In the genomic region with DNA sequence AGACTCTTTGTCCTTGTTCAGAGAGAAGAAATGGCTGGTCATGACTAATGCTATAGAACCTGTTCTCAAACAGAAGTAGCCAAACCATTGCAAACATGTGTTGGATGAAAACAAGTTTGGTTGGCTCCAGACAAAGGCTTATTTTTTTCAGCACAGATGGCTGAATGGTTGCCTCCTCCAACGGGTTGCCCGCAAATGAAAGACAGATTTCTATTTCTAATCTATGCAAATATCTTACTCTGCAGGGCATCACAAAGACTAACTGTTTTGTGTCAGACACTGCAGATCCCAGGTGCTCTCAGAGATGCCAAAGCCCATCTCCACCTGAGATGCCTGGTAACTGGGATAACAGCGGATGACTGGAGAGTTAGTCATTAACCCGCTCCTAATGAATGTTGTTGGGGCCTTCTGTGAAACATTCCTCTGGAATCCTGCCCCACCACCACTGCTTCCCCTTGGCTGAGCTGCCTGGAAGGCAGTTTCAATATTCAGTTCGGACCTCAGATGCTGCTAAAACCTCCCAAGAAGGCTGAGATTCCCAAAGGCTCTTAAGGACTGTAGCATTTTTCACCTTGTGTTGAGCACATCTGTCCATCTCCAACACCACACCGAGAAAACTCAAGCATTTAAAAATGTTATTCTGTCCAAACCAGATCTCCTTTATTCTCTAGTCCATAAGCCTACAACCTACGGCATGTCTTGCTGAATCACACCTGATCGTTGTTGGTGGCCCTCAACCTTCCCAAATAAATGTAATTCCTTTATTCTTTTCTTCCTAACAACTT, we compare ENCODE assay signal across 1 cellular context.
TF ChIP-seq lines count a peak whose summit lies in the region.

No MANE protein-coding gene starts in this region.

TF ChIP-seq in H1, 55 proteins besides CTCF, POLR2A, EP300 and RAD21 (continued from another document):
- TF ChIP-seq SIRT6 (IDR thresholded peaks at IDR 0.05; ENCODE audit: low read length) = no peak
- no peak for TF ChIP-seq POU5F1 (IDR thresholded peaks at IDR 0.05; ENCODE audit: low read depth, low read length)
- TF ChIP-seq HDAC2 (IDR thresholded peaks at IDR 0.05; ENCODE audit: borderline replicate concordance in 1 of 2, low read depth in 2 of 2, low read length in 2 of 2) = peak; percentile 81; a peak in 2 of 4 replicates
- TF ChIP-seq TAF7 (optimal IDR thresholded peaks at IDR 0.05; ENCODE audit: borderline replicate concordance, low read depth, low read length) = no peak
- TF ChIP-seq, protein P1, sequence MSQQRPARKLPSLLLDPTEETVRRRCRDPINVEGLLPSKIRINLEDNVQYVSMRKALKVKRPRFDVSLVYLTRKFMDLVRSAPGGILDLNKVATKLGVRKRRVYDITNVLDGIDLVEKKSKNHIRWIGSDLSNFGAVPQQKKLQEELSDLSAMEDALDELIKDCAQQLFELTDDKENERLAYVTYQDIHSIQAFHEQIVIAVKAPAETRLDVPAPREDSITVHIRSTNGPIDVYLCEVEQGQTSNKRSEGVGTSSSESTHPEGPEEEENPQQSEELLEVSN (IDR thresholded peaks at IDR 0.05) = no peak
- no peak for TF ChIP-seq NRF1 (IDR thresholded peaks at IDR 0.05; ENCODE audit: low read depth, low read length)
- TF ChIP-seq SIN3A (conservative IDR thresholded peaks at IDR 0.05 in 1 of 2, IDR thresholded peaks at IDR 0.05 in 1 of 2; ENCODE audit: low read depth in 1 of 2, low read length in 2 of 2) = peak; percentile 59 to 66; a peak in 1 of 4 replicates
- TF ChIP-seq GTF2F1 (IDR thresholded peaks at IDR 0.05; ENCODE audit: borderline replicate concordance, low read depth, low read length) = no peak; the same call in 1 of the 2 replicates
- TF ChIP-seq CBX8 (IDR thresholded peaks at IDR 0.05; ENCODE audit: borderline replicate concordance, low read depth, low read length) = no peak
- no peak for TF ChIP-seq SUZ12 (IDR thresholded peaks at IDR 0.05; ENCODE audit: low read length)
- TF ChIP-seq JUND (IDR thresholded peaks at IDR 0.05; ENCODE audit: low read length) = peak; percentile 94
- TF ChIP-seq KDM5A (IDR thresholded peaks at IDR 0.05; ENCODE audit: low read length) = no peak
- no peak for TF ChIP-seq RNF2 (IDR thresholded peaks at IDR 0.05; ENCODE audit: borderline replicate concordance, low read depth, low read length, missing control alignments, poor library complexity, severe bottlenecking)
- peak; percentile 94 for TF ChIP-seq TCF12 (IDR thresholded peaks at IDR 0.05; ENCODE audit: low read depth, low read length)
- no peak for TF ChIP-seq USF2 (IDR thresholded peaks at IDR 0.05; ENCODE audit: low read length)
- TF ChIP-seq, protein P2, sequence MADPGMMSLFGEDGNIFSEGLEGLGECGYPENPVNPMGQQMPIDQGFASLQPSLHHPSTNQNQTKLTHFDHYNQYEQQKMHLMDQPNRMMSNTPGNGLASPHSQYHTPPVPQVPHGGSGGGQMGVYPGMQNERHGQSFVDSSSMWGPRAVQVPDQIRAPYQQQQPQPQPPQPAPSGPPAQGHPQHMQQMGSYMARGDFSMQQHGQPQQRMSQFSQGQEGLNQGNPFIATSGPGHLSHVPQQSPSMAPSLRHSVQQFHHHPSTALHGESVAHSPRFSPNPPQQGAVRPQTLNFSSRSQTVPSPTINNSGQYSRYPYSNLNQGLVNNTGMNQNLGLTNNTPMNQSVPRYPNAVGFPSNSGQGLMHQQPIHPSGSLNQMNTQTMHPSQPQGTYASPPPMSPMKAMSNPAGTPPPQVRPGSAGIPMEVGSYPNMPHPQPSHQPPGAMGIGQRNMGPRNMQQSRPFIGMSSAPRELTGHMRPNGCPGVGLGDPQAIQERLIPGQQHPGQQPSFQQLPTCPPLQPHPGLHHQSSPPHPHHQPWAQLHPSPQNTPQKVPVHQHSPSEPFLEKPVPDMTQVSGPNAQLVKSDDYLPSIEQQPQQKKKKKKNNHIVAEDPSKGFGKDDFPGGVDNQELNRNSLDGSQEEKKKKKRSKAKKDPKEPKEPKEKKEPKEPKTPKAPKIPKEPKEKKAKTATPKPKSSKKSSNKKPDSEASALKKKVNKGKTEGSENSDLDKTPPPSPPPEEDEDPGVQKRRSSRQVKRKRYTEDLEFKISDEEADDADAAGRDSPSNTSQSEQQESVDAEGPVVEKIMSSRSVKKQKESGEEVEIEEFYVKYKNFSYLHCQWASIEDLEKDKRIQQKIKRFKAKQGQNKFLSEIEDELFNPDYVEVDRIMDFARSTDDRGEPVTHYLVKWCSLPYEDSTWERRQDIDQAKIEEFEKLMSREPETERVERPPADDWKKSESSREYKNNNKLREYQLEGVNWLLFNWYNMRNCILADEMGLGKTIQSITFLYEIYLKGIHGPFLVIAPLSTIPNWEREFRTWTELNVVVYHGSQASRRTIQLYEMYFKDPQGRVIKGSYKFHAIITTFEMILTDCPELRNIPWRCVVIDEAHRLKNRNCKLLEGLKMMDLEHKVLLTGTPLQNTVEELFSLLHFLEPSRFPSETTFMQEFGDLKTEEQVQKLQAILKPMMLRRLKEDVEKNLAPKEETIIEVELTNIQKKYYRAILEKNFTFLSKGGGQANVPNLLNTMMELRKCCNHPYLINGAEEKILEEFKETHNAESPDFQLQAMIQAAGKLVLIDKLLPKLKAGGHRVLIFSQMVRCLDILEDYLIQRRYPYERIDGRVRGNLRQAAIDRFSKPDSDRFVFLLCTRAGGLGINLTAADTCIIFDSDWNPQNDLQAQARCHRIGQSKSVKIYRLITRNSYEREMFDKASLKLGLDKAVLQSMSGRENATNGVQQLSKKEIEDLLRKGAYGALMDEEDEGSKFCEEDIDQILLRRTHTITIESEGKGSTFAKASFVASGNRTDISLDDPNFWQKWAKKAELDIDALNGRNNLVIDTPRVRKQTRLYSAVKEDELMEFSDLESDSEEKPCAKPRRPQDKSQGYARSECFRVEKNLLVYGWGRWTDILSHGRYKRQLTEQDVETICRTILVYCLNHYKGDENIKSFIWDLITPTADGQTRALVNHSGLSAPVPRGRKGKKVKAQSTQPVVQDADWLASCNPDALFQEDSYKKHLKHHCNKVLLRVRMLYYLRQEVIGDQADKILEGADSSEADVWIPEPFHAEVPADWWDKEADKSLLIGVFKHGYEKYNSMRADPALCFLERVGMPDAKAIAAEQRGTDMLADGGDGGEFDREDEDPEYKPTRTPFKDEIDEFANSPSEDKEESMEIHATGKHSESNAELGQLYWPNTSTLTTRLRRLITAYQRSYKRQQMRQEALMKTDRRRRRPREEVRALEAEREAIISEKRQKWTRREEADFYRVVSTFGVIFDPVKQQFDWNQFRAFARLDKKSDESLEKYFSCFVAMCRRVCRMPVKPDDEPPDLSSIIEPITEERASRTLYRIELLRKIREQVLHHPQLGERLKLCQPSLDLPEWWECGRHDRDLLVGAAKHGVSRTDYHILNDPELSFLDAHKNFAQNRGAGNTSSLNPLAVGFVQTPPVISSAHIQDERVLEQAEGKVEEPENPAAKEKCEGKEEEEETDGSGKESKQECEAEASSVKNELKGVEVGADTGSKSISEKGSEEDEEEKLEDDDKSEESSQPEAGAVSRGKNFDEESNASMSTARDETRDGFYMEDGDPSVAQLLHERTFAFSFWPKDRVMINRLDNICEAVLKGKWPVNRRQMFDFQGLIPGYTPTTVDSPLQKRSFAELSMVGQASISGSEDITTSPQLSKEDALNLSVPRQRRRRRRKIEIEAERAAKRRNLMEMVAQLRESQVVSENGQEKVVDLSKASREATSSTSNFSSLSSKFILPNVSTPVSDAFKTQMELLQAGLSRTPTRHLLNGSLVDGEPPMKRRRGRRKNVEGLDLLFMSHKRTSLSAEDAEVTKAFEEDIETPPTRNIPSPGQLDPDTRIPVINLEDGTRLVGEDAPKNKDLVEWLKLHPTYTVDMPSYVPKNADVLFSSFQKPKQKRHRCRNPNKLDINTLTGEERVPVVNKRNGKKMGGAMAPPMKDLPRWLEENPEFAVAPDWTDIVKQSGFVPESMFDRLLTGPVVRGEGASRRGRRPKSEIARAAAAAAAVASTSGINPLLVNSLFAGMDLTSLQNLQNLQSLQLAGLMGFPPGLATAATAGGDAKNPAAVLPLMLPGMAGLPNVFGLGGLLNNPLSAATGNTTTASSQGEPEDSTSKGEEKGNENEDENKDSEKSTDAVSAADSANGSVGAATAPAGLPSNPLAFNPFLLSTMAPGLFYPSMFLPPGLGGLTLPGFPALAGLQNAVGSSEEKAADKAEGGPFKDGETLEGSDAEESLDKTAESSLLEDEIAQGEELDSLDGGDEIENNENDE (IDR thresholded peaks at IDR 0.05; ENCODE audit: insufficient replicate concordance, low read length) = no peak
- peak; percentile 79 for TF ChIP-seq SP1 (IDR thresholded peaks at IDR 0.05; ENCODE audit: low read depth, low read length)
- no peak for TF ChIP-seq BRCA1 (IDR thresholded peaks at IDR 0.05; ENCODE audit: low read depth, low read length)
- TF ChIP-seq CBX5 (IDR thresholded peaks at IDR 0.05; ENCODE audit: low read depth, low read length) = no peak
- TF ChIP-seq SP2 (IDR thresholded peaks at IDR 0.05; ENCODE audit: low read length) = no peak
- TF ChIP-seq SAP30 (IDR thresholded peaks at IDR 0.05; ENCODE audit: insufficient read depth, insufficient replicate concordance, low read length) = no peak
- no peak for TF ChIP-seq RFX5 (IDR thresholded peaks at IDR 0.05; ENCODE audit: borderline replicate concordance, low read depth, low read length)
- peak in 1 of 2 experiments; percentile 63 for TF ChIP-seq BCL11A (IDR thresholded peaks at IDR 0.05; ENCODE audit: low read depth in 2 of 2, low read length in 2 of 2)
- peak; percentile 54; the same call in 1 of the 2 replicates for TF ChIP-seq YY1 (IDR thresholded peaks at IDR 0.05; ENCODE audit: low read depth, low read length)
- no peak; the same call in 1 of the 2 replicates for TF ChIP-seq MAX (IDR thresholded peaks at IDR 0.05)
- no peak for TF ChIP-seq CEBPB (IDR thresholded peaks at IDR 0.05; ENCODE audit: low read depth, low read length)
- TF ChIP-seq PHF8 (conservative IDR thresholded peaks at IDR 0.05; ENCODE audit: low read depth, low read length) = no peak
- TF ChIP-seq TBP (IDR thresholded peaks at IDR 0.05; ENCODE audit: low read depth, low read length) = peak; percentile 74
- TF ChIP-seq GABPA (IDR thresholded peaks at IDR 0.05; ENCODE audit: borderline replicate concordance, insufficient read depth, low read length) = no peak
- peak; percentile 85 for TF ChIP-seq TEAD4 (IDR thresholded peaks at IDR 0.05; ENCODE audit: low read depth, low read length)
- no peak for TF ChIP-seq EGR1 (IDR thresholded peaks at IDR 0.05; ENCODE audit: borderline replicate concordance, low read depth, low read length)
- peak; percentile 78 for TF ChIP-seq POLR2AphosphoS5 (IDR thresholded peaks at IDR 0.05; ENCODE audit: low read depth, low read length)
- TF ChIP-seq MAFK (IDR thresholded peaks at IDR 0.05; ENCODE audit: low read depth, low read length) = no peak
- no peak for TF ChIP-seq HDAC6 (IDR thresholded peaks at IDR 0.05; ENCODE audit: low read depth, low read length)
- peak; percentile 77 for TF ChIP-seq TAF1 (IDR thresholded peaks at IDR 0.05; ENCODE audit: low read depth, low read length)
- TF ChIP-seq EZH2 (IDR thresholded peaks at IDR 0.05; ENCODE audit: low read depth, low read length, severe bottlenecking) = no peak
- TF ChIP-seq ATF3 (IDR thresholded peaks at IDR 0.05; ENCODE audit: insufficient read depth, low read depth, low read length) = no peak
- no peak for TF ChIP-seq CREB1 (IDR thresholded peaks at IDR 0.05)
- no peak for TF ChIP-seq KDM4A (IDR thresholded peaks at IDR 0.05; ENCODE audit: low read depth, low read length, severe bottlenecking)
- no peak for TF ChIP-seq RBBP5 (IDR thresholded peaks at IDR 0.05; ENCODE audit: borderline replicate concordance, low read depth, low read length)
- peak; percentile 40 for TF ChIP-seq CTBP2 (IDR thresholded peaks at IDR 0.05; ENCODE audit: borderline replicate concordance, insufficient read depth, insufficient read length, low read length)
- 0 out of 2 replicates have a peak, but pooled peaks have one; percentile 9 for TF ChIP-seq CHD2 (IDR thresholded peaks at IDR 0.05; ENCODE audit: low read length)
- no peak for TF ChIP-seq SIX5 (IDR thresholded peaks at IDR 0.05; ENCODE audit: low read depth, low read length)
- no peak for TF ChIP-seq SP4 (IDR thresholded peaks at IDR 0.05; ENCODE audit: low read length)
- TF ChIP-seq NANOG (IDR thresholded peaks at IDR 0.05; ENCODE audit: insufficient read depth, low read depth, low read length, poor library complexity, severe bottlenecking) = no peak
- TF ChIP-seq CHD1 (IDR thresholded peaks at IDR 0.05; ENCODE audit: low read depth, low read length) = no peak
- TF ChIP-seq JUN (IDR thresholded peaks at IDR 0.05; ENCODE audit: low read depth, low read length) = peak; percentile 76
- no peak for TF ChIP-seq SRF (IDR thresholded peaks at IDR 0.05; ENCODE audit: low read depth, low read length)
- TF ChIP-seq KDM1A (IDR thresholded peaks at IDR 0.05; ENCODE audit: borderline replicate concordance, low read length) = no peak
- peak; percentile 46 for TF ChIP-seq ASH2L (IDR thresholded peaks at IDR 0.05; ENCODE audit: low read length)
- TF ChIP-seq FOSL1 (IDR thresholded peaks at IDR 0.05; ENCODE audit: insufficient read depth, low read depth, low read length) = no peak
- TF ChIP-seq ZNF274 (IDR thresholded peaks at IDR 0.05; ENCODE audit: borderline replicate concordance, extremely low read depth, low read length) = no peak
- TF ChIP-seq RXRA (IDR thresholded peaks at IDR 0.05; ENCODE audit: insufficient read depth, low read depth, low read length) = no peak
